Comparison of ENCODE assay signal across 16 cellular contexts in genomic region chr11:78084506-78084905, GRCh38. TPM values are rescaled to one million over a fixed set of nuclear protein-coding genes. Genes with fewer than 3 reads are reported as not detected.
DNase-seq lines count a peak whose midpoint lies in the region; ATAC-seq, FAIRE-seq and TF ChIP-seq lines count a peak whose summit lies in the region.
"Not testable (repeated sequence)": the region's sequence is repeated elsewhere in the genome, so short reads cannot be mapped to it uniquely, and the experiment has no call there.
"Had no signal": no experiment of that assay in that cellular context is flagged by ENCODE, and none has a peak within 500 bp of the region (broad histone marks: within the 10 kb centered on the region; RNA-seq: fewer than 3 reads in every experiment).

No MANE protein-coding gene starts in this region.

- not testable (repeated sequence) for H2BK120ac ChIP-seq in mesenchymal stem cell (ENCODE audit: low read depth, low read length)
- peak overlapping the region; percentile 97 for H2BK120ac ChIP-seq in trophoblast cell (ENCODE audit: insufficient read depth, low read length, poor library complexity)

- H3K27me3 ChIP-seq in SJSA1 (replicated peaks); HepG2 (ENCODE audit: control insufficient read depth in 1 of 2, insufficient read depth in 2 of 2, low read length in 2 of 2); mesenchymal stem cell (ENCODE audit: control insufficient read depth in 1 of 2, insufficient read depth in 1 of 2, low read length in 2 of 2); trophoblast cell (ENCODE audit: insufficient read depth, low read length): not testable (repeated sequence)

- H4K20me1 ChIP-seq in HepG2 (ENCODE audit: insufficient read depth, low read length), result not testable (repeated sequence)

- not testable (repeated sequence) for H3K23ac ChIP-seq in mesenchymal stem cell (ENCODE audit: low read length in 2 of 2); trophoblast cell (ENCODE audit: low read length)

- not testable (repeated sequence) for H2AK5ac ChIP-seq in mesenchymal stem cell (ENCODE audit: low read length, severe bottlenecking)
- H2AK5ac ChIP-seq in trophoblast cell (ENCODE audit: low read length), result peak overlapping the region; percentile 30

- H3K4me3 ChIP-seq in SJSA1; epithelial cell of esophagus (ENCODE audit: low read length); HepG2 (replicated peaks in 1 of 3; ENCODE audit: insufficient read depth in 1 of 3, low read depth in 2 of 3, low read length in 3 of 3); mesenchymal stem cell (ENCODE audit: insufficient read depth in 1 of 2, low read depth in 1 of 2, low read length in 2 of 2); trophoblast cell (ENCODE audit: low read depth, low read length): not testable (repeated sequence)

- intact Hi-C loops in HepG2 (cut with micrococcal nuclease; ENCODE audit: unreplicated experiment), result not testable (repeated sequence)

- DNase-seq in A172 (ENCODE audit: low spot score) (peak; percentile 20), HT1080 (ENCODE audit: low read depth) (peak; percentile 46), SJSA1 (ENCODE audit: low read depth in 1 of 2, low spot score in 2 of 2) (peak; percentile 50 to 70), astrocyte of the hippocampus (ENCODE audit: low read depth, low spot score) (peak; percentile 47), epithelial cell of esophagus (ENCODE audit: low read depth) (peak; percentile 32), mesenchymal stem cell (peak; percentile 32)
- not testable (repeated sequence) for DNase-seq in HepG2 (ENCODE audit: low spot score); trophoblast cell

- peaks cover 18% of the 10 kb centered on the region; the same call in 1 of the 2 replicates for H3K36me3 ChIP-seq in SJSA1
- not testable (repeated sequence) for H3K36me3 ChIP-seq in HepG2 (replicated peaks in 1 of 2; ENCODE audit: control insufficient read depth in 1 of 2, insufficient read depth in 2 of 2, low read length in 2 of 2); mesenchymal stem cell (ENCODE audit: control insufficient read depth in 1 of 2, insufficient read depth in 2 of 2, low read depth in 1 of 2, low read length in 2 of 2); trophoblast cell (ENCODE audit: control insufficient read depth in 1 of 2, insufficient read depth in 2 of 2, low read length in 2 of 2)

- not testable (repeated sequence) for H3K9ac ChIP-seq in HepG2 (ENCODE audit: insufficient read depth, low read depth, low read length); mesenchymal stem cell (ENCODE audit: low read length); trophoblast cell (ENCODE audit: low read length)

- not testable (repeated sequence) for H3K4me2 ChIP-seq in HepG2 (ENCODE audit: low read depth, low read length); mesenchymal stem cell (ENCODE audit: low read length, poor library complexity, severe bottlenecking); trophoblast cell (ENCODE audit: low read length)

- peak overlapping the region; percentile 16 for H4K12ac ChIP-seq in trophoblast cell (ENCODE audit: low read depth, low read length)

- TF ChIP-seq EP300 in HepG2 (IDR thresholded peaks at IDR 0.05; ENCODE audit: low read depth in 2 of 2, low read length in 2 of 2); HepG2 (CRISPR knock-in tag; IDR thresholded peaks at IDR 0.05; ENCODE audit: borderline replicate concordance): not testable (repeated sequence)

- H3K79me2 ChIP-seq in HepG2 (ENCODE audit: insufficient read depth, low read length), result not testable (repeated sequence)
- H3K79me2 ChIP-seq in trophoblast cell (ENCODE audit: control insufficient read depth, insufficient read depth, low read length, poor library complexity), result peaks cover 19% of the 10 kb centered on the region

- H2BK15ac ChIP-seq in mesenchymal stem cell (ENCODE audit: low read depth, poor library complexity, severe bottlenecking), result peak overlapping the region; percentile 66

- H2BK5ac ChIP-seq in mesenchymal stem cell (ENCODE audit: low read depth, low read length, poor library complexity, severe bottlenecking), result not testable (repeated sequence)
- peak overlapping the region; percentile 67 for H2BK5ac ChIP-seq in trophoblast cell (ENCODE audit: low read depth, low read length, poor library complexity)

- not testable (repeated sequence) for H2BK12ac ChIP-seq in mesenchymal stem cell (ENCODE audit: low read length in 2 of 2)
- H2BK12ac ChIP-seq in trophoblast cell (ENCODE audit: low read length), result peak overlapping the region; percentile 77

- H4K8ac ChIP-seq in mesenchymal stem cell (ENCODE audit: low read length), result not testable (repeated sequence)
- H4K8ac ChIP-seq in trophoblast cell (ENCODE audit: low read depth, low read length), result peak overlapping the region; percentile 31

- not testable (repeated sequence) for H3K18ac ChIP-seq in mesenchymal stem cell (ENCODE audit: low read depth in 1 of 2, low read length in 2 of 2); trophoblast cell (ENCODE audit: low read length)

- not testable (repeated sequence) for ATAC-seq in HepG2

- TF ChIP-seq POLR2A in HepG2 (IDR thresholded peaks at IDR 0.05; ENCODE audit: insufficient read depth in 1 of 2, low read depth in 2 of 2, low read length in 2 of 2), result not testable (repeated sequence)

- in situ Hi-C loops in HepG2 (cut with HindIII; ENCODE audit: extremely low pct_ligation_motif_present, low pct_unique_long_range_greater_than_20kb), result not testable (repeated sequence)

- H3K14ac ChIP-seq in mesenchymal stem cell (ENCODE audit: low read length in 2 of 2), result not testable (repeated sequence)
- peak overlapping the region; percentile 14 for H3K14ac ChIP-seq in trophoblast cell (ENCODE audit: low read length)

- POLR2A ChIA-PET in HepG2 (lab: Yijun Ruan, JAX), result not testable (repeated sequence)

- H3K4me1 ChIP-seq in SJSA1 (replicated peaks) (peaks cover 55% of the 10 kb centered on the region), HepG2 (ENCODE audit: insufficient read depth, low read length) (peaks cover 66% of the 10 kb centered on the region), trophoblast cell (ENCODE audit: control insufficient read depth in 1 of 2, insufficient read depth in 2 of 2, low read length in 2 of 2) (peaks cover 10 to 26% of the 10 kb centered on the region in 2 experiments)
- H3K4me1 ChIP-seq in mesenchymal stem cell (ENCODE audit: control insufficient read depth, insufficient read depth, low read depth, low read length), result not testable (repeated sequence)

- not testable (repeated sequence) for H4K91ac ChIP-seq in mesenchymal stem cell (ENCODE audit: low read length)
- H4K91ac ChIP-seq in trophoblast cell (ENCODE audit: low read depth, low read length), result peak overlapping the region; percentile 98

- not testable (repeated sequence) for H3K4ac ChIP-seq in mesenchymal stem cell (ENCODE audit: low read depth in 1 of 2, low read length in 2 of 2); trophoblast cell (ENCODE audit: low read depth, low read length)

- not testable (repeated sequence) for H2AFZ ChIP-seq in HepG2 (ENCODE audit: low read length); trophoblast cell (ENCODE audit: insufficient read depth, low read length, poor library complexity)
- peak overlapping the region; percentile 71 for H2AFZ ChIP-seq in mesenchymal stem cell (ENCODE audit: low read depth, low read length)

- CTCF ChIA-PET in HepG2 (lab: Yijun Ruan, JAX; ENCODE audit: low intra/inter-chr PET ratio, low total read pairs), result not testable (repeated sequence)

- not testable (repeated sequence) for H3K9me3 ChIP-seq in SJSA1 (replicated peaks); HepG2 (ENCODE audit: low read length); mesenchymal stem cell (ENCODE audit: control insufficient read depth, low read length); trophoblast cell (ENCODE audit: insufficient read depth, low read depth, low read length)

- not testable (repeated sequence) for BruUV-seq in HepG2 (replicated peaks; lab: Mats Ljungman, UMichigan)

- not testable (repeated sequence) for TF ChIP-seq RAD21 in HepG2 (CRISPR knock-in tag; IDR thresholded peaks at IDR 0.05)

- FAIRE-seq in HepG2 (lab: Jason Lieb, UNC), result not testable (repeated sequence)

- H3K79me1 ChIP-seq in mesenchymal stem cell (replicated peaks; ENCODE audit: low read length, poor library complexity, severe bottlenecking), result not testable (repeated sequence)
- peaks cover 60% of the 10 kb centered on the region for H3K79me1 ChIP-seq in trophoblast cell (ENCODE audit: low read length)

- H3K27ac ChIP-seq in SJSA1 (peak overlapping the region; percentile 85), HepG2 (ENCODE audit: extremely low read length, insufficient read depth, low read length) (peak overlapping the region; percentile 73), trophoblast cell (ENCODE audit: low read depth, low read length) (peak overlapping the region; percentile 74)
- H3K27ac ChIP-seq in mesenchymal stem cell (ENCODE audit: low read length, poor library complexity, severe bottlenecking), result not testable (repeated sequence)

- 90% methylated on average over 8 of the region's 8 CpGs for WGBS in HepG2 (ENCODE audit: low lambda C conversion rate)
- 82% methylated on average over 8 of the region's 8 CpGs for WGBS in mesenchymal stem cell
- 100% methylated on average over 1 of the region's 8 CpGs for WGBS in trophoblast cell (ENCODE audit: extremely low coverage, insufficient coverage, insufficient read length)

- not testable (repeated sequence) for TF ChIP-seq CTCF in epithelial cell of esophagus (IDR thresholded peaks at IDR 0.05; ENCODE audit: insufficient read depth, low read depth, low read length, missing control alignments); HepG2 (CRISPR knock-in tag; IDR thresholded peaks at IDR 0.05)

RNA-seq across cellular contexts. Expression of gene NDUFC2, which starts 4.8 kb away (rescaled TPM):
- total RNA-seq in A172 (2014; rRNA removed; shearing (Covaris generic)), result 174 and 231 TPM in 2 replicates
- total RNA-seq in HT1080 (2014; rRNA removed; shearing (Covaris generic)), result 244 and 279 TPM in 2 replicates
- 218 and 224 TPM in 2 replicates for polyA plus RNA-seq in HT1080 (2015; cell fraction: cytosol; rRNA removed)
- polyA plus RNA-seq in HT1080 (2015; cell fraction: nucleus; rRNA removed), result 83.6 and 110 TPM in 2 replicates
- 100 and 179 TPM in 2 replicates for total RNA-seq in SJSA1 (2014; rRNA removed; shearing (Covaris generic))
- total RNA-seq in HepG2 (2016; rRNA removed; fragmentation: Illumina TruSeq; extraction: Trizol), result 312 and 363 TPM in 2 replicates
- 93.1 and 138 TPM in 2 replicates for total RNA-seq in HepG2 (2016; cell fraction: cytosol; rRNA removed; fragmentation: Illumina TruSeq; extraction: Trizol; ENCODE audit: low read depth)
- total RNA-seq in HepG2 (2016; cell fraction: insoluble cytoplasmic fraction; rRNA removed; fragmentation: Illumina TruSeq; extraction: Trizol), result 330 and 377 TPM in 2 replicates
- 90.9 and 140 TPM in 2 replicates for total RNA-seq in HepG2 (2016; cell fraction: membrane; rRNA removed; fragmentation: Illumina TruSeq; extraction: Trizol)
- total RNA-seq in HepG2 (2016; cell fraction: nucleus; rRNA removed; fragmentation: Illumina TruSeq; extraction: Trizol), result 278 and 315 TPM in 2 replicates
- polyA plus RNA-seq in HepG2 (2011; rRNA removed), result 220 and 256 TPM in 2 replicates
- 307 and 524 TPM in 2 replicates for polyA plus RNA-seq in HepG2 (2011; cell fraction: cytosol; rRNA removed)
- polyA plus RNA-seq in HepG2 (2011; cell fraction: nucleus; rRNA removed), result 91.7 and 102 TPM in 2 replicates
- polyA plus RNA-seq in HepG2 (2012), result 411 and 581 TPM in 2 replicates
- polyA plus RNA-seq in HepG2 (2016; cell fraction: cytosol; fragmentation: Illumina TruSeq; extraction: Trizol; ENCODE audit: low read depth), result 163 and 221 TPM in 2 replicates
- polyA plus RNA-seq in HepG2 (2016; cell fraction: insoluble cytoplasmic fraction; fragmentation: Illumina TruSeq; extraction: Trizol; ENCODE audit: low read depth), result 491 and 517 TPM in 2 replicates
- 170 and 204 TPM in 2 replicates for polyA plus RNA-seq in HepG2 (2016; cell fraction: membrane; fragmentation: Illumina TruSeq; extraction: Trizol; ENCODE audit: low read depth)
- polyA plus RNA-seq in HepG2 (2016; cell fraction: nucleus; fragmentation: Illumina TruSeq; extraction: Trizol; ENCODE audit: insufficient read depth, low read depth), result 572 and 587 TPM in 2 replicates
- polyA minus RNA-seq in HepG2 (2011; rRNA and poly(A)+ RNA removed; ENCODE audit: low replicate concordance), result 103 and 165 TPM in 2 replicates
- 108 and 131 TPM in 2 replicates for polyA minus RNA-seq in HepG2 (2011; cell fraction: cytosol; rRNA and poly(A)+ RNA removed)
- polyA minus RNA-seq in HepG2 (2011; cell fraction: nucleus; rRNA and poly(A)+ RNA removed), result 63.0 and 77.8 TPM in 2 replicates
- polyA plus RNA-seq in mesenchymal stem cell (2013, experiment 1 of 2), result 291 TPM
- polyA plus RNA-seq in mesenchymal stem cell (2013, experiment 2 of 2), result 297 TPM
- 648 and 695 TPM in 2 replicates for polyA plus RNA-seq in trophoblast cell (2013)

RNA-seq across cellular contexts. Expression of gene THRSP, which starts 20.8 kb away (rescaled TPM):
- not detected in 2 replicates for total RNA-seq in A172 (2014; rRNA removed; shearing (Covaris generic))
- not detected in 2 replicates for total RNA-seq in HT1080 (2014; rRNA removed; shearing (Covaris generic))
- not detected in 2 replicates for polyA plus RNA-seq in HT1080 (2015; cell fraction: cytosol; rRNA removed)
- polyA plus RNA-seq in HT1080 (2015; cell fraction: nucleus; rRNA removed), result 0.19 and 0.26 TPM in 2 replicates
- total RNA-seq in SJSA1 (2014; rRNA removed; shearing (Covaris generic)), result not detected in 2 replicates
- total RNA-seq in HepG2 (2016; rRNA removed; fragmentation: Illumina TruSeq; extraction: Trizol), result 0.13 TPM in 1 of 2 replicates, not detected in the other
- not detected in 2 replicates for total RNA-seq in HepG2 (2016; cell fraction: cytosol; rRNA removed; fragmentation: Illumina TruSeq; extraction: Trizol; ENCODE audit: low read depth)
- not detected in 2 replicates for total RNA-seq in HepG2 (2016; cell fraction: insoluble cytoplasmic fraction; rRNA removed; fragmentation: Illumina TruSeq; extraction: Trizol)
- total RNA-seq in HepG2 (2016; cell fraction: membrane; rRNA removed; fragmentation: Illumina TruSeq; extraction: Trizol), result not detected in 2 replicates
- 0.34 TPM in 1 of 2 replicates, not detected in the other for total RNA-seq in HepG2 (2016; cell fraction: nucleus; rRNA removed; fragmentation: Illumina TruSeq; extraction: Trizol)
- 0.48 and 0.58 TPM in 2 replicates for polyA plus RNA-seq in HepG2 (2011; rRNA removed)
- polyA plus RNA-seq in HepG2 (2011; cell fraction: cytosol; rRNA removed), result 0.35 and 0.43 TPM in 2 replicates
- polyA plus RNA-seq in HepG2 (2011; cell fraction: nucleus; rRNA removed), result 0.61 and 0.71 TPM in 2 replicates
- polyA plus RNA-seq in HepG2 (2012), result 0.13 and 0.20 TPM in 2 replicates
- not detected in 2 replicates for polyA plus RNA-seq in HepG2 (2016; cell fraction: cytosol; fragmentation: Illumina TruSeq; extraction: Trizol; ENCODE audit: low read depth)
- not detected in 2 replicates for polyA plus RNA-seq in HepG2 (2016; cell fraction: insoluble cytoplasmic fraction; fragmentation: Illumina TruSeq; extraction: Trizol; ENCODE audit: low read depth)
- not detected in 2 replicates for polyA plus RNA-seq in HepG2 (2016; cell fraction: membrane; fragmentation: Illumina TruSeq; extraction: Trizol; ENCODE audit: low read depth)
- polyA plus RNA-seq in HepG2 (2016; cell fraction: nucleus; fragmentation: Illumina TruSeq; extraction: Trizol; ENCODE audit: insufficient read depth, low read depth), result 0.41 TPM in 1 of 2 replicates, not detected in the other
- 0.86 TPM in 1 of 2 replicates, not detected in the other for polyA minus RNA-seq in HepG2 (2011; rRNA and poly(A)+ RNA removed; ENCODE audit: low replicate concordance)
- polyA minus RNA-seq in HepG2 (2011; cell fraction: cytosol; rRNA and poly(A)+ RNA removed), result not detected in 2 replicates
- 0.64 TPM in 1 of 2 replicates, not detected in the other for polyA minus RNA-seq in HepG2 (2011; cell fraction: nucleus; rRNA and poly(A)+ RNA removed)
- polyA plus RNA-seq in mesenchymal stem cell (2013, experiment 1 of 2), result not detected
- not detected for polyA plus RNA-seq in mesenchymal stem cell (2013, experiment 2 of 2)
- polyA plus RNA-seq in trophoblast cell (2013), result 0.17 and 0.27 TPM in 2 replicates
- total RNA-seq: A673; CD4-positive, alpha-beta memory T cell; Daoy; G401; GM12878; H7 had no signal
- polyA plus RNA-seq: AG04450, CD14-positive monocyte had no signal

RNA-seq across cellular contexts. Expression of gene ALG8, which starts 54.9 kb away (rescaled TPM):
- 82.7 and 164 TPM in 2 replicates for total RNA-seq in A172 (2014; rRNA removed; shearing (Covaris generic))
- total RNA-seq in HT1080 (2014; rRNA removed; shearing (Covaris generic)), result 39.2 and 56.8 TPM in 2 replicates
- 57.1 and 58.2 TPM in 2 replicates for polyA plus RNA-seq in HT1080 (2015; cell fraction: cytosol; rRNA removed)
- polyA plus RNA-seq in HT1080 (2015; cell fraction: nucleus; rRNA removed), result 107 and 124 TPM in 2 replicates
- total RNA-seq in SJSA1 (2014; rRNA removed; shearing (Covaris generic)), result 41.7 and 41.8 TPM in 2 replicates
- 50.0 and 88.0 TPM in 2 replicates for total RNA-seq in HepG2 (2016; rRNA removed; fragmentation: Illumina TruSeq; extraction: Trizol)
- 27.9 and 37.5 TPM in 2 replicates for total RNA-seq in HepG2 (2016; cell fraction: cytosol; rRNA removed; fragmentation: Illumina TruSeq; extraction: Trizol; ENCODE audit: low read depth)
- 46.2 and 90.8 TPM in 2 replicates for total RNA-seq in HepG2 (2016; cell fraction: insoluble cytoplasmic fraction; rRNA removed; fragmentation: Illumina TruSeq; extraction: Trizol)
- total RNA-seq in HepG2 (2016; cell fraction: membrane; rRNA removed; fragmentation: Illumina TruSeq; extraction: Trizol), result 39.8 and 40.9 TPM in 2 replicates
- total RNA-seq in HepG2 (2016; cell fraction: nucleus; rRNA removed; fragmentation: Illumina TruSeq; extraction: Trizol), result 81.9 and 98.4 TPM in 2 replicates
- 53.5 and 75.8 TPM in 2 replicates for polyA plus RNA-seq in HepG2 (2011; rRNA removed)
- polyA plus RNA-seq in HepG2 (2011; cell fraction: cytosol; rRNA removed), result 34.9 and 52.4 TPM in 2 replicates
- 23.3 and 25.4 TPM in 2 replicates for polyA plus RNA-seq in HepG2 (2011; cell fraction: nucleus; rRNA removed)
- 33.9 and 48.4 TPM in 2 replicates for polyA plus RNA-seq in HepG2 (2012)
- 21.7 and 23.1 TPM in 2 replicates for polyA plus RNA-seq in HepG2 (2016; cell fraction: cytosol; fragmentation: Illumina TruSeq; extraction: Trizol; ENCODE audit: low read depth)
- 45.9 and 50.8 TPM in 2 replicates for polyA plus RNA-seq in HepG2 (2016; cell fraction: insoluble cytoplasmic fraction; fragmentation: Illumina TruSeq; extraction: Trizol; ENCODE audit: low read depth)
- 29.3 and 35.8 TPM in 2 replicates for polyA plus RNA-seq in HepG2 (2016; cell fraction: membrane; fragmentation: Illumina TruSeq; extraction: Trizol; ENCODE audit: low read depth)
- polyA plus RNA-seq in HepG2 (2016; cell fraction: nucleus; fragmentation: Illumina TruSeq; extraction: Trizol; ENCODE audit: insufficient read depth, low read depth), result 116 and 123 TPM in 2 replicates
- polyA minus RNA-seq in HepG2 (2011; rRNA and poly(A)+ RNA removed; ENCODE audit: low replicate concordance), result 65.9 and 176 TPM in 2 replicates
- 34.7 TPM in 2 replicates for polyA minus RNA-seq in HepG2 (2011; cell fraction: cytosol; rRNA and poly(A)+ RNA removed)
- 63.3 and 64.3 TPM in 2 replicates for polyA minus RNA-seq in HepG2 (2011; cell fraction: nucleus; rRNA and poly(A)+ RNA removed)
- 49.1 TPM for polyA plus RNA-seq in mesenchymal stem cell (2013, experiment 1 of 2)
- 50.6 TPM for polyA plus RNA-seq in mesenchymal stem cell (2013, experiment 2 of 2)
- polyA plus RNA-seq in trophoblast cell (2013), result 76.1 and 82.0 TPM in 2 replicates
